In genomic region chr7:5284304-5285281, GRCh38 we compare ENCODE assay signal across 9 cellular contexts. TPM values are rescaled to one million over a fixed set of nuclear protein-coding genes. Genes with fewer than 3 reads are reported as not detected.
DNase-seq lines count a peak whose midpoint lies in the region; ATAC-seq, FAIRE-seq and TF ChIP-seq lines count a peak whose summit lies in the region.
"Had no signal": no experiment of that assay in that cellular context is flagged by ENCODE, and none has a peak within 500 bp of the region (broad histone marks: within the 10 kb centered on the region; RNA-seq: fewer than 3 reads in every experiment).

No MANE protein-coding gene starts in this region.

- no peak overlapping the region for H3K27ac Mint-ChIP-seq in stimulated activated naive CD8-positive, alpha-beta T cell treated with anti-CD3 and anti-CD28 coated beads, Interleukin-15, amount 100 ng/mL, for 72 hours
- no peak overlapping the region for H3K27ac Mint-ChIP-seq in activated B cell treated with CpG ODN at 0.5 μM for 24 hours

- POLR2A ChIA-PET in activated B cell treated with CpG ODN at 0.5 μM for 24 hours (lab: Charles Lee): no interaction called here

- ATAC-seq in stimulated activated naive CD8-positive, alpha-beta T cell treated with anti-CD3 and anti-CD28 coated beads, Interleukin-15, Interleukin-2, amounts not matched to agents 100 U/mL and 50 U/mL, for 24 hours: peak; percentile 28
- ATAC-seq in stimulated activated naive CD8-positive, alpha-beta T cell treated with anti-CD3 and anti-CD28 coated beads, Interleukin-15, amount 100 ng/mL, for 72 hours: no peak
- ATAC-seq in activated B cell treated with CpG ODN at 0.5 μM for 24 hours (ENCODE audit: low read depth) (peak; percentile 26), GM21367 (IDR thresholded peaks at IDR 0.05; ENCODE audit: unreplicated experiment) (no peak)

- TF ChIP-seq CTCF in activated B cell treated with CpG ODN at 0.5 μM for 24 hours (IDR thresholded peaks at IDR 0.05) (no peak), keratinocyte (optimal IDR thresholded peaks at IDR 0.05 in 1 of 3, IDR thresholded peaks at IDR 0.05 in 1 of 3, conservative IDR thresholded peaks at IDR 0.05 in 1 of 3; ENCODE audit: extremely low read depth in 1 of 3, insufficient read depth in 2 of 3, low read length in 3 of 3) (peak in 2 of 3 experiments; percentile 13 to 44)

- FAIRE-seq in keratinocyte (lab: Jason Lieb, UNC): no peak
- FAIRE-seq in urothelium cell line (lab: Jason Lieb, UNC): peak; percentile 90
- FAIRE-seq: colon had no signal

- intact Hi-C loops in activated B cell treated with CpG ODN at 0.5 μM for 24 hours (cut with micrococcal nuclease): loop anchor here (2.0 kb wide), 1 partner anchor 44 kb away; no protein-coding TSS in a partner anchor

- no peak overlapping the region for H3K4me2 ChIP-seq in keratinocyte (ENCODE audit: control insufficient read depth, extremely low read depth, insufficient read depth, low read depth, low read length)

- no peak overlapping the region for H2AFZ ChIP-seq in keratinocyte (ENCODE audit: control insufficient read depth, low read length)

- CTCF ChIA-PET in activated B cell treated with CpG ODN at 0.5 μM for 24 hours (lab: Charles Lee): interaction anchor here (0.6 to 0.7 kb wide), 2 partner anchors 44 to 497 kb away, joined by 3 read pairs; partner anchors contain the start of gene RNF216

- peaks cover 23% of the 10 kb centered on the region for H3K27me3 Mint-ChIP-seq in stimulated activated naive CD8-positive, alpha-beta T cell treated with anti-CD3 and anti-CD28 coated beads, Interleukin-15, amount 100 ng/mL, for 72 hours
- H3K27me3 Mint-ChIP-seq in activated B cell treated with CpG ODN at 0.5 μM for 24 hours: peaks cover 6% of the 10 kb centered on the region

- H3K36me3 ChIP-seq in keratinocyte (ENCODE audit: control insufficient read depth in 2 of 2, extremely low read depth in 1 of 2, insufficient read depth in 2 of 2, low read length in 2 of 2): no peaks in the 10 kb centered on the region

- H3K9ac ChIP-seq in keratinocyte (ENCODE audit: control insufficient read depth, extremely low read depth, insufficient read depth, low read length): no peak overlapping the region

- H4K20me1 ChIP-seq in keratinocyte (ENCODE audit: control insufficient read depth, extremely low read depth, insufficient read depth, low read length): no peaks in the 10 kb centered on the region

- H3K4me3 ChIP-seq in keratinocyte (ENCODE audit: control insufficient read depth in 2 of 3, extremely low read depth in 1 of 3, insufficient read depth in 2 of 3, low read depth in 1 of 3, low read length in 3 of 3): no peak overlapping the region

- dilution Hi-C loops in keratinocyte (cut with MboI; ENCODE audit: extremely low pct_ligation_motif_present, low sequenced_read_pairs): no loop called here

- H3K27me3 ChIP-seq in keratinocyte (ENCODE audit: control insufficient read depth, extremely low read depth, insufficient read depth, low read length): peaks cover 16% of the 10 kb centered on the region

- H3K4me3 Mint-ChIP-seq in stimulated activated naive CD8-positive, alpha-beta T cell treated with anti-CD3 and anti-CD28 coated beads, Interleukin-15, amount 100 ng/mL, for 72 hours: no peak overlapping the region
- peak overlapping the region; percentile 41 for H3K4me3 Mint-ChIP-seq in activated B cell treated with CpG ODN at 0.5 μM for 24 hours

- H3K79me2 ChIP-seq in keratinocyte (ENCODE audit: control insufficient read depth, insufficient read depth, low read length): no peaks in the 10 kb centered on the region

- H3K9me1 ChIP-seq in keratinocyte (ENCODE audit: control insufficient read depth, extremely low read depth, insufficient read depth, low read length): no peaks in the 10 kb centered on the region

- no peaks in the 10 kb centered on the region for H3K36me3 Mint-ChIP-seq in activated B cell treated with CpG ODN at 0.5 μM for 24 hours (ENCODE audit: low read depth)

- no peaks in the 10 kb centered on the region for H3K4me1 Mint-ChIP-seq in stimulated activated naive CD8-positive, alpha-beta T cell treated with anti-CD3 and anti-CD28 coated beads, Interleukin-15, amount 100 ng/mL, for 72 hours
- H3K4me1 Mint-ChIP-seq in activated B cell treated with CpG ODN at 0.5 μM for 24 hours: no peaks in the 10 kb centered on the region

- H3K4me1 ChIP-seq in keratinocyte (ENCODE audit: control insufficient read depth, extremely low read depth, insufficient read depth, low read length): peaks cover 10% of the 10 kb centered on the region

- no peaks in the 10 kb centered on the region for H3K9me3 Mint-ChIP-seq in stimulated activated naive CD8-positive, alpha-beta T cell treated with anti-CD3 and anti-CD28 coated beads, Interleukin-15, amount 100 ng/mL, for 72 hours
- no peaks in the 10 kb centered on the region for H3K9me3 Mint-ChIP-seq in activated B cell treated with CpG ODN at 0.5 μM for 24 hours

- no peak overlapping the region for H3K27ac ChIP-seq in keratinocyte (ENCODE audit: control insufficient read depth, insufficient read depth, low read length)

- DNase-seq in stimulated activated naive CD8-positive, alpha-beta T cell treated with anti-CD3 and anti-CD28 coated beads, Interleukin-15, Interleukin-2, amounts not matched to agents 100 U/mL and 50 U/mL, for 24 hours: peak; percentile 46
- no peak for DNase-seq in stimulated activated naive CD8-positive, alpha-beta T cell treated with anti-CD3 and anti-CD28 coated beads, Interleukin-15, amount 100 ng/mL, for 72 hours
- DNase-seq in NCI-H1930 (lab: John Stamatoyannopoulos, UW): peak; percentile 28 to 37
- DNase-seq in activated B cell treated with CpG ODN at 0.5 μM for 24 hours: no peak
- DNase-seq in keratinocyte (ENCODE audit: low read depth, low spot score): no peak
- peak; percentile 78 for DNase-seq in urothelium cell line (ENCODE audit: low spot score)
- no peak for DNase-seq in T-helper 1 cell

- no peaks in the 10 kb centered on the region for H3K9me3 ChIP-seq in keratinocyte (ENCODE audit: control insufficient read depth, low read depth, low read length)

RNA-seq across cellular contexts. Expression of gene SLC29A4, which starts 1.9 kb away (rescaled TPM):
- total RNA-seq in activated B cell treated with CpG ODN at 0.5 μM for 24 hours: 0.32 and 0.38 TPM in 2 replicates
- 0.43 to 1.9 TPM (median 0.65 TPM) in 3 replicates for polyA plus RNA-seq in keratinocyte
- 3.7 TPM for polyA plus RNA-seq in keratinocyte (2011; ENCODE audit: low read depth)
- polyA plus RNA-seq in keratinocyte (2011; cell fraction: cytosol; rRNA removed): 1.1 and 2.2 TPM in 2 replicates
- 1.2 and 2.2 TPM in 2 replicates for polyA plus RNA-seq in keratinocyte (2011; cell fraction: nucleus; rRNA removed)
- 2.2 and 6.9 TPM in 2 replicates for polyA plus RNA-seq in keratinocyte (2012; ENCODE audit: low replicate concordance)
- polyA minus RNA-seq in keratinocyte: 1.0 to 5.3 TPM (median 5.0 TPM) in 3 replicates
- 6.7 TPM for polyA minus RNA-seq in keratinocyte (2011; cell fraction: cytosol; rRNA and poly(A)+ RNA removed)
- 1.8 and 2.3 TPM in 2 replicates for polyA minus RNA-seq in keratinocyte (2011; cell fraction: nucleus; rRNA and poly(A)+ RNA removed)

Comparison
In these comparisons a context has a peak if more than half of its experiments do, and no peak if none do; other contexts are left out.
1. ATAC-seq: peak in stimulated activated naive CD8-positive, alpha-beta T cell treated with anti-CD3 and anti-CD28 coated beads, Interleukin-15, Interleukin-2, amounts not matched to agents 100 U/mL and 50 U/mL, for 24 hours (single experiment) and activated B cell treated with CpG ODN at 0.5 μM for 24 hours (single experiment); none in stimulated activated naive CD8-positive, alpha-beta T cell treated with anti-CD3 and anti-CD28 coated beads, Interleukin-15, amount 100 ng/mL, for 72 hours (single experiment) and GM21367 (single experiment).
2. DNase-seq: peak in stimulated activated naive CD8-positive, alpha-beta T cell treated with anti-CD3 and anti-CD28 coated beads, Interleukin-15, Interleukin-2, amounts not matched to agents 100 U/mL and 50 U/mL, for 24 hours (single experiment), NCI-H1930 (2 of 2) and urothelium cell line (single experiment); none in stimulated activated naive CD8-positive, alpha-beta T cell treated with anti-CD3 and anti-CD28 coated beads, Interleukin-15, amount 100 ng/mL, for 72 hours (0 of 2), activated B cell treated with CpG ODN at 0.5 μM for 24 hours (single experiment), keratinocyte (single experiment) and T-helper 1 cell (0 of 5).